1 cellular context compared by ENCODE assay signal in genomic region chr5:32174011-32174866, GRCh38.
TF ChIP-seq lines count a peak whose summit lies in the region.

Gene GOLPH3, minus strand, starts transcription at chr5:32174319. Its CDS starts 285 bp downstream, at chr5:32174034.

TF ChIP-seq in HepG2, 621 proteins besides CTCF, POLR2A, EP300 and RAD21 (continued from another document and continues in another):
- TF ChIP-seq ZNF770 (CRISPR knock-in tag; IDR thresholded peaks at IDR 0.05) (peak; percentile 79), ATF7 (IDR thresholded peaks at IDR 0.05) (peak; percentile 91), ATF7 (CRISPR knock-in tag; IDR thresholded peaks at IDR 0.05) (peak; percentile 97), NCOR1 (IDR thresholded peaks at IDR 0.05; ENCODE audit: borderline replicate concordance, low read length) (no peak), ZNF788 (CRISPR knock-in tag; IDR thresholded peaks at IDR 0.05; ENCODE audit: borderline replicate concordance) (peak; percentile 29; the same call in 1 of the 2 replicates), ZNF138 (CRISPR knock-in tag; IDR thresholded peaks at IDR 0.05; ENCODE audit: low read depth) (peak; percentile 82; the same call in 1 of the 2 replicates), ZNF264 (CRISPR knock-in tag; IDR thresholded peaks at IDR 0.05) (peak; percentile 83; the same call in 1 of the 2 replicates), HMG20B (CRISPR knock-in tag; conservative IDR thresholded peaks at IDR 0.05) (no peak), KLF13 (CRISPR knock-in tag; IDR thresholded peaks at IDR 0.05) (no peak), ZNF12 (CRISPR knock-in tag; IDR thresholded peaks at IDR 0.05) (no peak), ATM (IDR thresholded peaks at IDR 0.05; ENCODE audit: borderline replicate concordance) (no peak), RFX3 (CRISPR knock-in tag; IDR thresholded peaks at IDR 0.05) (no peak), NCOA1 (CRISPR knock-in tag; IDR thresholded peaks at IDR 0.05) (peak; percentile 80; the same call in 1 of the 2 replicates), SALL2 (CRISPR knock-in tag; IDR thresholded peaks at IDR 0.05) (peak; percentile 72; the same call in 1 of the 2 replicates), HOXA9 (CRISPR knock-in tag; IDR thresholded peaks at IDR 0.05; ENCODE audit: borderline replicate concordance) (no peak), TRIM24 (CRISPR knock-in tag; IDR thresholded peaks at IDR 0.05) (no peak), CCDC6 (CRISPR knock-in tag; IDR thresholded peaks at IDR 0.05) (0 out of 2 replicates have a peak, but pooled peaks have one; percentile 28), ZNF235 (CRISPR knock-in tag; IDR thresholded peaks at IDR 0.05; ENCODE audit: borderline replicate concordance) (no peak; the same call in 1 of the 2 replicates), ZNF33A (CRISPR knock-in tag; IDR thresholded peaks at IDR 0.05; ENCODE audit: borderline replicate concordance) (no peak; the same call in 1 of the 2 replicates), TCF12 (IDR thresholded peaks at IDR 0.05) (no peak), TCF12 (CRISPR knock-in tag; IDR thresholded peaks at IDR 0.05) (peak; percentile 76; the same call in 1 of the 2 replicates), TMF1 (CRISPR knock-in tag; IDR thresholded peaks at IDR 0.05; ENCODE audit: low read depth) (0 out of 2 replicates have a peak, but pooled peaks have one; percentile 25), RFXANK (CRISPR knock-in tag; IDR thresholded peaks at IDR 0.05) (no peak), PCBP1 (IDR thresholded peaks at IDR 0.05; ENCODE audit: borderline replicate concordance, low read depth, low read length) (no peak; the same call in 1 of the 2 replicates), GATAD2A (CRISPR knock-in tag; IDR thresholded peaks at IDR 0.05) (peak; percentile 68; the same call in 1 of the 2 replicates), RFX1 (IDR thresholded peaks at IDR 0.05) (no peak), ZHX2 (IDR thresholded peaks at IDR 0.05; ENCODE audit: low read depth) (peak; percentile 94), ZHX2 (CRISPR knock-in tag; IDR thresholded peaks at IDR 0.05; ENCODE audit: borderline replicate concordance) (no peak; the same call in 1 of the 2 replicates), SIX1 (CRISPR knock-in tag; IDR thresholded peaks at IDR 0.05; ENCODE audit: borderline replicate concordance) (no peak), BCL6 (CRISPR knock-in tag; IDR thresholded peaks at IDR 0.05) (0 out of 2 replicates have a peak, but pooled peaks have one; percentile 51), ARNT (IDR thresholded peaks at IDR 0.05) (no peak), MAFG (CRISPR knock-in tag; IDR thresholded peaks at IDR 0.05) (0 out of 2 replicates have a peak, but pooled peaks have one; percentile 8), THYN1 (CRISPR knock-in tag; IDR thresholded peaks at IDR 0.05; ENCODE audit: borderline replicate concordance, low read depth) (no peak), ZFP36L2 (CRISPR knock-in tag; IDR thresholded peaks at IDR 0.05) (no peak), LBX2 (CRISPR knock-in tag; IDR thresholded peaks at IDR 0.05; ENCODE audit: borderline replicate concordance) (no peak), RAD51 (IDR thresholded peaks at IDR 0.05; ENCODE audit: borderline replicate concordance) (no peak), ZNF576 (CRISPR knock-in tag; IDR thresholded peaks at IDR 0.05) (peak; percentile 75; the same call in 1 of the 2 replicates), MXD4 (CRISPR knock-in tag; IDR thresholded peaks at IDR 0.05) (peak; percentile 63)
- TF ChIP-seq, protein P1, sequence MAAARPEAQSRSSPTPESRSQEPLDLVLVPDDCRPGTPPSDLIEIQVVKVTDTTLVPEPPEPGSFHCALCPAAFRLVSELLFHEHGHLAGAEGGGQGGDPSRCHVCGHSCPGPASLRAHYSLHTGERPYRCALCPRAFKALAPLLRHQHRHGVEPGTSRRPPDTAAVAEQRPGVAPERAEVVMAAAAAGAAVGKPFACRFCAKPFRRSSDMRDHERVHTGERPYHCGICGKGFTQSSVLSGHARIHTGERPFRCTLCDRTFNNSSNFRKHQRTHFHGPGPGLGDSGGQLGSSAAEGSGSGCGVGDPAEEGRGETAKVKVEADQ (CRISPR knock-in tag; IDR thresholded peaks at IDR 0.05; ENCODE audit: borderline replicate concordance), result no peak
- TF ChIP-seq, protein P2, sequence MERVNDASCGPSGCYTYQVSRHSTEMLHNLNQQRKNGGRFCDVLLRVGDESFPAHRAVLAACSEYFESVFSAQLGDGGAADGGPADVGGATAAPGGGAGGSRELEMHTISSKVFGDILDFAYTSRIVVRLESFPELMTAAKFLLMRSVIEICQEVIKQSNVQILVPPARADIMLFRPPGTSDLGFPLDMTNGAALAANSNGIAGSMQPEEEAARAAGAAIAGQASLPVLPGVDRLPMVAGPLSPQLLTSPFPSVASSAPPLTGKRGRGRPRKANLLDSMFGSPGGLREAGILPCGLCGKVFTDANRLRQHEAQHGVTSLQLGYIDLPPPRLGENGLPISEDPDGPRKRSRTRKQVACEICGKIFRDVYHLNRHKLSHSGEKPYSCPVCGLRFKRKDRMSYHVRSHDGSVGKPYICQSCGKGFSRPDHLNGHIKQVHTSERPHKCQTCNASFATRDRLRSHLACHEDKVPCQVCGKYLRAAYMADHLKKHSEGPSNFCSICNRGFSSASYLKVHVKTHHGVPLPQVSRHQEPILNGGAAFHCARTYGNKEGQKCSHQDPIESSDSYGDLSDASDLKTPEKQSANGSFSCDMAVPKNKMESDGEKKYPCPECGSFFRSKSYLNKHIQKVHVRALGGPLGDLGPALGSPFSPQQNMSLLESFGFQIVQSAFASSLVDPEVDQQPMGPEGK (CRISPR knock-in tag; IDR thresholded peaks at IDR 0.05), result peak; percentile 53
- TF ChIP-seq, protein P3, sequence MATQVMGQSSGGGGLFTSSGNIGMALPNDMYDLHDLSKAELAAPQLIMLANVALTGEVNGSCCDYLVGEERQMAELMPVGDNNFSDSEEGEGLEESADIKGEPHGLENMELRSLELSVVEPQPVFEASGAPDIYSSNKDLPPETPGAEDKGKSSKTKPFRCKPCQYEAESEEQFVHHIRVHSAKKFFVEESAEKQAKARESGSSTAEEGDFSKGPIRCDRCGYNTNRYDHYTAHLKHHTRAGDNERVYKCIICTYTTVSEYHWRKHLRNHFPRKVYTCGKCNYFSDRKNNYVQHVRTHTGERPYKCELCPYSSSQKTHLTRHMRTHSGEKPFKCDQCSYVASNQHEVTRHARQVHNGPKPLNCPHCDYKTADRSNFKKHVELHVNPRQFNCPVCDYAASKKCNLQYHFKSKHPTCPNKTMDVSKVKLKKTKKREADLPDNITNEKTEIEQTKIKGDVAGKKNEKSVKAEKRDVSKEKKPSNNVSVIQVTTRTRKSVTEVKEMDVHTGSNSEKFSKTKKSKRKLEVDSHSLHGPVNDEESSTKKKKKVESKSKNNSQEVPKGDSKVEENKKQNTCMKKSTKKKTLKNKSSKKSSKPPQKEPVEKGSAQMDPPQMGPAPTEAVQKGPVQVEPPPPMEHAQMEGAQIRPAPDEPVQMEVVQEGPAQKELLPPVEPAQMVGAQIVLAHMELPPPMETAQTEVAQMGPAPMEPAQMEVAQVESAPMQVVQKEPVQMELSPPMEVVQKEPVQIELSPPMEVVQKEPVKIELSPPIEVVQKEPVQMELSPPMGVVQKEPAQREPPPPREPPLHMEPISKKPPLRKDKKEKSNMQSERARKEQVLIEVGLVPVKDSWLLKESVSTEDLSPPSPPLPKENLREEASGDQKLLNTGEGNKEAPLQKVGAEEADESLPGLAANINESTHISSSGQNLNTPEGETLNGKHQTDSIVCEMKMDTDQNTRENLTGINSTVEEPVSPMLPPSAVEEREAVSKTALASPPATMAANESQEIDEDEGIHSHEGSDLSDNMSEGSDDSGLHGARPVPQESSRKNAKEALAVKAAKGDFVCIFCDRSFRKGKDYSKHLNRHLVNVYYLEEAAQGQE (IDR thresholded peaks at IDR 0.05; ENCODE audit: borderline replicate concordance in 1 of 2, low read depth in 1 of 2, low read length in 2 of 2), result peak in 1 of 2 experiments; percentile 27; a peak in 1 of 4 replicates
- TF ChIP-seq, protein P4, sequence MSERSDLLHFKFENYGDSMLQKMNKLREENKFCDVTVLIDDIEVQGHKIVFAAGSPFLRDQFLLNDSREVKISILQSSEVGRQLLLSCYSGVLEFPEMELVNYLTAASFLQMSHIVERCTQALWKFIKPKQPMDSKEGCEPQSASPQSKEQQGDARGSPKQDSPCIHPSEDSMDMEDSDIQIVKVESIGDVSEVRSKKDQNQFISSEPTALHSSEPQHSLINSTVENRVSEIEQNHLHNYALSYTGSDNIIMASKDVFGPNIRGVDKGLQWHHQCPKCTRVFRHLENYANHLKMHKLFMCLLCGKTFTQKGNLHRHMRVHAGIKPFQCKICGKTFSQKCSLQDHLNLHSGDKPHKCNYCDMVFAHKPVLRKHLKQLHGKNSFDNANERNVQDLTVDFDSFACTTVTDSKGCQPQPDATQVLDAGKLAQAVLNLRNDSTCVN (CRISPR knock-in tag; IDR thresholded peaks at IDR 0.05; ENCODE audit: borderline replicate concordance), result no peak; the same call in 1 of the 2 replicates
- TF ChIP-seq, protein P5, sequence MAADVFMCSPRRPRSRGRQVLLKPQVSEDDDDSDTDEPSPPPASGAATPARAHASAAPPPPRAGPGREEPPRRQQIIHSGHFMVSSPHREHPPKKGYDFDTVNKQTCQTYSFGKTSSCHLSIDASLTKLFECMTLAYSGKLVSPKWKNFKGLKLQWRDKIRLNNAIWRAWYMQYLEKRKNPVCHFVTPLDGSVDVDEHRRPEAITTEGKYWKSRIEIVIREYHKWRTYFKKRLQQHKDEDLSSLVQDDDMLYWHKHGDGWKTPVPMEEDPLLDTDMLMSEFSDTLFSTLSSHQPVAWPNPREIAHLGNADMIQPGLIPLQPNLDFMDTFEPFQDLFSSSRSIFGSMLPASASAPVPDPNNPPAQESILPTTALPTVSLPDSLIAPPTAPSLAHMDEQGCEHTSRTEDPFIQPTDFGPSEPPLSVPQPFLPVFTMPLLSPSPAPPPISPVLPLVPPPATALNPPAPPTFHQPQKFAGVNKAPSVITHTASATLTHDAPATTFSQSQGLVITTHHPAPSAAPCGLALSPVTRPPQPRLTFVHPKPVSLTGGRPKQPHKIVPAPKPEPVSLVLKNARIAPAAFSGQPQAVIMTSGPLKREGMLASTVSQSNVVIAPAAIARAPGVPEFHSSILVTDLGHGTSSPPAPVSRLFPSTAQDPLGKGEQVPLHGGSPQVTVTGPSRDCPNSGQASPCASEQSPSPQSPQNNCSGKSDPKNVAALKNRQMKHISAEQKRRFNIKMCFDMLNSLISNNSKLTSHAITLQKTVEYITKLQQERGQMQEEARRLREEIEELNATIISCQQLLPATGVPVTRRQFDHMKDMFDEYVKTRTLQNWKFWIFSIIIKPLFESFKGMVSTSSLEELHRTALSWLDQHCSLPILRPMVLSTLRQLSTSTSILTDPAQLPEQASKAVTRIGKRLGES (CRISPR knock-in tag; IDR thresholded peaks at IDR 0.05; ENCODE audit: borderline replicate concordance), result no peak
